9 cellular contexts compared by ENCODE assay signal in the genomic region with DNA sequence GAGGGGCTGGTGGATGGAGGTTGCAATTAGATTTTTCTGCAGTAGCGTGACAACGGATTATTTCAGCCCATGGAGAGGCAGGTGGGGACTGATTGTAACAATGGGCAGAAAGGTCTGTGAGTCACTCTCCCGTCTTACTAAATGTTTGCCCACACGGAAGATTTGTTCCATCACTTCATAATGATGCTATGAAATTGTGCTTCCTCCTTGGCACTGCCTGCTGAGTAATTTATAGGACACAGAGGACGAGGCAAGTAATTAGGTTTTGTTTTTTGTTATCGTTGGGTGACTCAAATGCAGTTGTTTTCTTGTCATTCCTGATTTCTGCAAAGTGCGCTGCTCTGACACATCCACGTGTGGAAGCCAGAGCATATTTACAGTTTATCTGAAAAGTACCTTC.
"Had no signal": no experiment of that assay in that cellular context is flagged by ENCODE, and none has a peak within 500 bp of the region (broad histone marks: within the 10 kb centered on the region; RNA-seq: fewer than 3 reads in every experiment).

No MANE protein-coding gene starts in this region.

- DNase-seq: activated CD4-positive, alpha-beta T cell treated with anti-CD3 and anti-CD28 coated beads for 48 hours; activated naive CD4-positive, alpha-beta T cell treated with anti-CD3 and anti-CD28 coated beads for 36 hours; effector CD4-positive, alpha-beta T cell; stimulated activated CD4-positive, alpha-beta T cell treated with anti-CD3 and anti-CD28 coated beads, Interleukin-12 subunit alpha, Interleukin-12 subunit beta, amount 100 ng/mL, for 4 hours; stimulated activated naive CD4-positive, alpha-beta T cell; substantia nigra; transverse colon had no signal

- H3K4me1 Mint-ChIP-seq: activated T-helper 17 cell treated with anti-CD3 and anti-CD28 coated beads, Interleukin-2, amount 50 U/mL, for 72 hours; neural crest cell had no signal

- H3K27ac Mint-ChIP-seq: activated naive CD4-positive, alpha-beta T cell treated with anti-CD3 and anti-CD28 coated beads for 36 hours; activated T-helper 17 cell treated with anti-CD3 and anti-CD28 coated beads, Interleukin-2, amount 50 U/mL, for 72 hours had no signal

- H3K4me3 Mint-ChIP-seq: activated naive CD4-positive, alpha-beta T cell treated with anti-CD3 and anti-CD28 coated beads for 36 hours; activated T-helper 17 cell treated with anti-CD3 and anti-CD28 coated beads, Interleukin-2, amount 50 U/mL, for 72 hours; neural crest cell had no signal

- ATAC-seq: activated T-helper 17 cell treated with anti-CD3 and anti-CD28 coated beads, Interleukin-2, amount 50 U/mL, for 72 hours had no signal
